11 cellular contexts compared by ENCODE assay signal in the genomic region with DNA sequence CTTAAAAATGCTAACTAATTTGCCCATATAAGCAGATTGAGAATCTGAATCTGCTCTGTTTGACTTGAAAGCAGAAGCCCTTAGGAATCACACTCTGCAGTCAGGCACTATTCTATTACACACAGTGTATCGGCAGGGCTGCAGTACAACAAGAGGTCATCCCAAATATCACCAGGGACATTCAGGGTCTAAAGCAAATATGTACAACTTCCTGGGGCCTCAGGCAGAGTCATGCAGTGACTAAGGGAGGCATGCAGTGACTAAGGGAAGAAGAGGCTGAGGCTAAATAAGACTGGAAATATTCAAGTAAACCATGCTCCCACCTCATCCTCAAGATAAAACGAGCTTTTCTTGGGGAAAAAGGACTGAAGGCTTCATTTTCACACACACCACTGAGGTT. TPM values are rescaled to one million over a fixed set of nuclear protein-coding genes. Genes with fewer than 3 reads are reported as not detected.
DNase-seq lines count a peak whose midpoint lies in the region; ATAC-seq and TF ChIP-seq lines count a peak whose summit lies in the region.
"Had no signal": no experiment of that assay in that cellular context is flagged by ENCODE, and none has a peak within 500 bp of the region (broad histone marks: within the 10 kb centered on the region; RNA-seq: fewer than 3 reads in every experiment).

No MANE protein-coding gene starts in this region.

- H3K4me1 ChIP-seq in RWPE2 (ENCODE audit: insufficient read depth, poor library complexity, severe bottlenecking), result peaks cover 8% of the 10 kb centered on the region
- H3K4me1 ChIP-seq: Peyer's patch had no signal

- H3K27me3 ChIP-seq in RWPE2 (ENCODE audit: insufficient read depth, poor library complexity, severe bottlenecking), result no peaks in the 10 kb centered on the region
- H3K27me3 ChIP-seq: neutrophil, Peyer's patch had no signal

- DNase-seq in EL, result peak; percentile 94
- DNase-seq in RWPE2 (ENCODE audit: low spot score), result no peak
- peak; percentile 84 for DNase-seq in fibroblast of pulmonary artery (ENCODE audit: low read depth)
- no peak for DNase-seq in osteocyte (ENCODE audit: extremely low spot score, unreplicated experiment)
- no peak for DNase-seq in T-helper 1 cell
- no peak for DNase-seq in activated CD4-positive, alpha-beta memory T cell treated with anti-CD3 and anti-CD28 coated beads, Interleukin-2, amount 10 ng/mL, durations not matched to agents 7 days and 5 days
- DNase-seq in globus pallidus (ENCODE audit: low spot score), result no peak
- DNase-seq: activated CD4-positive, alpha-beta memory T cell treated with anti-CD3 and anti-CD28 coated beads for 36 hours; Peyer's patch had no signal

- no peaks in the 10 kb centered on the region for H3K9me3 Mint-ChIP-seq in osteocyte (ENCODE audit: unreplicated experiment)
- H3K9me3 Mint-ChIP-seq in activated CD4-positive, alpha-beta memory T cell treated with anti-CD3 and anti-CD28 coated beads, Interleukin-2, amount 10 ng/mL, durations not matched to agents 7 days and 5 days, result no peaks in the 10 kb centered on the region
- H3K9me3 Mint-ChIP-seq: activated CD4-positive, alpha-beta memory T cell treated with anti-CD3 and anti-CD28 coated beads for 36 hours had no signal

- TF ChIP-seq CTCF in RWPE2 (IDR thresholded peaks at IDR 0.05; ENCODE audit: poor library complexity, severe bottlenecking) (no peak), fibroblast of pulmonary artery (IDR thresholded peaks at IDR 0.05; ENCODE audit: low read length, missing control alignments) (no peak), osteocyte (IDR thresholded peaks at IDR 0.05) (no peak)

- H3K9me3 ChIP-seq in RWPE2 (ENCODE audit: severe bottlenecking), result no peaks in the 10 kb centered on the region
- H3K9me3 ChIP-seq: neutrophil, Peyer's patch had no signal

- CTCF ChIA-PET in activated CD4-positive, alpha-beta memory T cell treated with anti-CD3 and anti-CD28 coated beads, Interleukin-2, amount 10 ng/mL, durations not matched to agents 7 days and 5 days (lab: Charles Lee), result no interaction called here

- peak; percentile 95 for ATAC-seq in RWPE2 (ENCODE audit: low read depth)
- no peak for ATAC-seq in GM21717 (IDR thresholded peaks at IDR 0.05; ENCODE audit: unreplicated experiment)

- no peaks in the 10 kb centered on the region for H3K36me3 Mint-ChIP-seq in osteocyte (ENCODE audit: unreplicated experiment)
- H3K36me3 Mint-ChIP-seq in activated CD4-positive, alpha-beta memory T cell treated with anti-CD3 and anti-CD28 coated beads, Interleukin-2, amount 10 ng/mL, durations not matched to agents 7 days and 5 days (ENCODE audit: low read depth), result no peaks in the 10 kb centered on the region
- H3K36me3 Mint-ChIP-seq: activated CD4-positive, alpha-beta memory T cell treated with anti-CD3 and anti-CD28 coated beads for 36 hours had no signal

- H3K27ac Mint-ChIP-seq in osteocyte (ENCODE audit: unreplicated experiment), result peak overlapping the region; percentile 76
- no peak overlapping the region for H3K27ac Mint-ChIP-seq in activated CD4-positive, alpha-beta memory T cell treated with anti-CD3 and anti-CD28 coated beads, Interleukin-2, amount 10 ng/mL, durations not matched to agents 7 days and 5 days
- H3K27ac Mint-ChIP-seq: activated CD4-positive, alpha-beta memory T cell treated with anti-CD3 and anti-CD28 coated beads for 36 hours had no signal

- peaks cover 23% of the 10 kb centered on the region for H3K4me1 Mint-ChIP-seq in osteocyte (ENCODE audit: unreplicated experiment)
- H3K4me1 Mint-ChIP-seq in activated CD4-positive, alpha-beta memory T cell treated with anti-CD3 and anti-CD28 coated beads, Interleukin-2, amount 10 ng/mL, durations not matched to agents 7 days and 5 days, result no peaks in the 10 kb centered on the region

- no peaks in the 10 kb centered on the region for H3K36me3 ChIP-seq in RWPE2 (ENCODE audit: low read depth)
- H3K36me3 ChIP-seq: neutrophil, Peyer's patch had no signal

- no peak overlapping the region for H3K4me3 ChIP-seq in RWPE2 (ENCODE audit: severe bottlenecking)
- H3K4me3 ChIP-seq in fibroblast of pulmonary artery (replicated peaks; ENCODE audit: low read depth, low read length), result no peak overlapping the region
- H3K4me3 ChIP-seq: Peyer's patch had no signal

- no peak overlapping the region for H3K27ac ChIP-seq in RWPE2 (ENCODE audit: poor library complexity, severe bottlenecking)
- H3K27ac ChIP-seq: neutrophil, Peyer's patch had no signal

- H3K4me3 Mint-ChIP-seq in osteocyte (ENCODE audit: unreplicated experiment), result no peak overlapping the region
- no peak overlapping the region for H3K4me3 Mint-ChIP-seq in activated CD4-positive, alpha-beta memory T cell treated with anti-CD3 and anti-CD28 coated beads, Interleukin-2, amount 10 ng/mL, durations not matched to agents 7 days and 5 days
- H3K4me3 Mint-ChIP-seq: activated CD4-positive, alpha-beta memory T cell treated with anti-CD3 and anti-CD28 coated beads for 36 hours had no signal

- no peaks in the 10 kb centered on the region for H3K27me3 Mint-ChIP-seq in osteocyte (ENCODE audit: unreplicated experiment)
- no peaks in the 10 kb centered on the region for H3K27me3 Mint-ChIP-seq in activated CD4-positive, alpha-beta memory T cell treated with anti-CD3 and anti-CD28 coated beads, Interleukin-2, amount 10 ng/mL, durations not matched to agents 7 days and 5 days
- H3K27me3 Mint-ChIP-seq: activated CD4-positive, alpha-beta memory T cell treated with anti-CD3 and anti-CD28 coated beads for 36 hours had no signal

- POLR2A ChIA-PET in activated CD4-positive, alpha-beta memory T cell treated with anti-CD3 and anti-CD28 coated beads, Interleukin-2, amount 10 ng/mL, durations not matched to agents 7 days and 5 days (lab: Charles Lee), result no interaction called here

RNA-seq across cellular contexts. Expression of a gene that starts 20.9 kb away (rescaled TPM):
- total RNA-seq in osteocyte, result 16.2 and 19.2 TPM in 2 replicates
- under 1 TPM in 1 of 2 experiments, not detected in 1; 0.45 TPM for total RNA-seq in activated CD4-positive, alpha-beta memory T cell treated with anti-CD3 and anti-CD28 coated beads, Interleukin-2, amount 10 ng/mL, durations not matched to agents 7 days and 5 days
- total RNA-seq: activated CD4-positive, alpha-beta memory T cell treated with anti-CD3 and anti-CD28 coated beads for 36 hours had no signal

Comparison
In these comparisons a context has a peak if more than half of its experiments do, and no peak if none do; other contexts are left out.
1. DNase-seq: peak in EL (single experiment) and fibroblast of pulmonary artery (single experiment); none in RWPE2 (single experiment), osteocyte (single experiment), T-helper 1 cell (0 of 5), activated CD4-positive, alpha-beta memory T cell treated with anti-CD3 and anti-CD28 coated beads, Interleukin-2, amount 10 ng/mL, durations not matched to agents 7 days and 5 days (single experiment) and globus pallidus (single experiment).
2. RNA of a gene that starts 20.9 kb away (total RNA-seq): 16.2 to 19.2 TPM in osteocyte; 0.45 TPM in activated CD4-positive, alpha-beta memory T cell treated with anti-CD3 and anti-CD28 coated beads, Interleukin-2, amount 10 ng/mL, durations not matched to agents 7 days and 5 days; every median in the first group is over 10 times any median in the second.